ENCODE assay signal across 11 cellular contexts in the genomic region with DNA sequence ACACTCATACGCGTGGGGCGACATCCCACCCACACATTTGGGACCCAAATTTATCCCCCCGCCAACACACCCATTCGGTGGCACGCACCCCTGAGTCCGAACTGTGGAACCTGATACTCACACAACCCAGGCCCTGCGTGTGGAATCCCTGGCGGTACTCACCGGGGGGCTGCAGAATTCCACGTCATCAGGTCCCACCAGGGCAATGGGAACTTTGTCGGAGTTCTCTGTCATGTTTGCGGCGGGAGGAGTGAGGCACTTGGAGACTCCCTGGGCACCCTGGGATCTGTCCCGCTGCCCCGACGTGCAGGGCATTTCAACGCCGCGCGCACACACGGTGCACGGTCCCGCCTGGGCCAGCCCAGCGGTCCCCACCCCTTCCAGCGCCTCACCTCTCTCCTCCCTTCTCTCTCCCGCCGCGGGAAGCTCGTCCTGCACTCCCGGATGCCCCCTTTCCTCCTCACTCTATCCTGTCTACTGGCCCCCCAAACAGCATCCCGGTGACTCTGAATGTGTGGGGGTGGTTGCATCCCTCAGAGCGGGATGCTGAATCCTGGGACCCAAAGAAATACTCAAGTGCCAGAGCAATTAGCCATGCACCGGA. TPM values are rescaled to one million over a fixed set of nuclear protein-coding genes. Genes with fewer than 3 reads are reported as not detected.
DNase-seq lines count a peak whose midpoint lies in the region; ATAC-seq and TF ChIP-seq lines count a peak whose summit lies in the region.
"Had no signal": no experiment of that assay in that cellular context is flagged by ENCODE, and none has a peak within 500 bp of the region (broad histone marks: within the 10 kb centered on the region; RNA-seq: fewer than 3 reads in every experiment).

A gene (minus strand): TSS at position 353 of the 604 bp plus-strand sequence. CDS start 119 bp downstream, at position 234.

- peak within 1 kb of the TSS in 5 of 11 experiments; percentile 10 to 54 (median 27); a peak in 3 of 22 replicates for H3K9ac ChIP-seq in BLaER1 treated with 17β-estradiol and CSF1 and Interleukin-3, amounts not matched to agents 10 nM and 100 nM

- H3K36me3 Mint-ChIP-seq in T-cell (no peaks in the 10 kb centered on the region), progenitor cell of endocrine pancreas (ENCODE audit: insufficient read depth) (no peaks in the 10 kb centered on the region)
- H3K36me3 Mint-ChIP-seq: activated naive CD4-positive, alpha-beta T cell treated with anti-CD3 and anti-CD28 coated beads, Interleukin-2, amount 10 ng/mL, durations not matched to agents 7 days and 5 days had no signal

- H3K9me3 ChIP-seq in BLaER1 treated with 17β-estradiol and CSF1 and Interleukin-3, amounts not matched to agents 10 nM and 100 nM (replicated peaks in 1 of 11), result peaks cover 14 to 21% (median 17%) of the 10 kb centered on the region in 11 experiments
- H3K9me3 ChIP-seq: SJSA1 had no signal

- TF ChIP-seq CTCF in fibroblast of villous mesenchyme (IDR thresholded peaks at IDR 0.05; ENCODE audit: insufficient read depth, low read depth, low read length), result no peak
- no peak for TF ChIP-seq CTCF in progenitor cell of endocrine pancreas (IDR thresholded peaks at IDR 0.05; ENCODE audit: unreplicated experiment)
- no peak for TF ChIP-seq CTCF in GM13977 (IDR thresholded peaks at IDR 0.05; ENCODE audit: extremely low read depth, insufficient read depth, missing control alignments)

- no peak for DNase-seq in T-cell
- DNase-seq in fibroblast of villous mesenchyme (ENCODE audit: low read depth), result no peak
- no peak for DNase-seq in progenitor cell of endocrine pancreas (ENCODE audit: low spot score, unreplicated experiment)
- no peak for DNase-seq in GM13977 (ENCODE audit: low spot score)
- DNase-seq: NCI-H2029 treated with DMSO at 0.1 percent for 48 hours had no signal

- H4K20me1 ChIP-seq in BLaER1 treated with 17β-estradiol and CSF1 and Interleukin-3, amounts not matched to agents 10 nM and 100 nM, result no peaks in the 10 kb centered on the region

- CTCF ChIA-PET in T-cell (lab: Charles Lee), result no interaction called here

- peaks cover 0 to 8% (median 2%) of the 10 kb centered on the region in 10 experiments; a peak in 6 of 20 replicates for H3K4me1 ChIP-seq in BLaER1 treated with 17β-estradiol and CSF1 and Interleukin-3, amounts not matched to agents 10 nM and 100 nM
- H3K4me1 ChIP-seq: SJSA1 had no signal

- H3K4me1 Mint-ChIP-seq in T-cell (peaks cover 2 to 8% (median 8%) of the 10 kb centered on the region in 3 donors), progenitor cell of endocrine pancreas (ENCODE audit: low read depth) (peaks cover 6% of the 10 kb centered on the region)

- H3K4me3 ChIP-seq in BLaER1 treated with 17β-estradiol and CSF1 and Interleukin-3, amounts not matched to agents 10 nM and 100 nM, result peak within 1 kb of the TSS; percentile 42 to 65 (median 48)
- peak within 1 kb of the TSS; percentile 42 for H3K4me3 ChIP-seq in fibroblast of villous mesenchyme (ENCODE audit: low read depth, low read length)
- H3K4me3 ChIP-seq: SJSA1 had no signal

- ATAC-seq in T-cell (replicated peaks in 1 of 4) (no peak), HG03039 (IDR thresholded peaks at IDR 0.05; ENCODE audit: unreplicated experiment) (no peak), HG03565 (IDR thresholded peaks at IDR 0.05; ENCODE audit: unreplicated experiment) (no peak), HG02571 (IDR thresholded peaks at IDR 0.05; ENCODE audit: unreplicated experiment) (no peak)

- H3K27me3 Mint-ChIP-seq in T-cell, result peaks cover 44 to 47% of the 10 kb centered on the region in 2 donors
- peaks cover 48% of the 10 kb centered on the region for H3K27me3 Mint-ChIP-seq in progenitor cell of endocrine pancreas

- H3K27ac Mint-ChIP-seq in T-cell (no peak within 1 kb of the TSS), progenitor cell of endocrine pancreas (peak within 1 kb of the TSS; percentile 85)
- H3K27ac Mint-ChIP-seq: activated naive CD4-positive, alpha-beta T cell treated with anti-CD3 and anti-CD28 coated beads, Interleukin-2, amount 10 ng/mL, durations not matched to agents 7 days and 5 days had no signal

- POLR2A ChIA-PET in T-cell (lab: Charles Lee), result no interaction called here

- H3K4me3 Mint-ChIP-seq in T-cell (peak within 1 kb of the TSS; percentile 37 to 62 (median 39)), progenitor cell of endocrine pancreas (ENCODE audit: low read depth) (peak within 1 kb of the TSS; percentile 72)
- H3K4me3 Mint-ChIP-seq: activated naive CD4-positive, alpha-beta T cell treated with anti-CD3 and anti-CD28 coated beads, Interleukin-2, amount 10 ng/mL, durations not matched to agents 7 days and 5 days had no signal

- in situ Hi-C loops in GM13977 (cut with MboI; ENCODE audit: low pct_unique_long_range_greater_than_20kb, low sequenced_read_pairs, unreplicated experiment), result no loop called here

- peaks cover 3 to 7% (median 5%) of the 10 kb centered on the region in 3 donors for H3K9me3 Mint-ChIP-seq in T-cell
- no peaks in the 10 kb centered on the region for H3K9me3 Mint-ChIP-seq in progenitor cell of endocrine pancreas (ENCODE audit: low read depth)
- H3K9me3 Mint-ChIP-seq: activated naive CD4-positive, alpha-beta T cell treated with anti-CD3 and anti-CD28 coated beads, Interleukin-2, amount 10 ng/mL, durations not matched to agents 7 days and 5 days had no signal

- H3K36me3 ChIP-seq in BLaER1 treated with 17β-estradiol and CSF1 and Interleukin-3, amounts not matched to agents 10 nM and 100 nM, result peaks cover 0 to 4% (median 0%) of the 10 kb centered on the region in 11 experiments; a peak in 2 of 22 replicates
- H3K36me3 ChIP-seq: SJSA1 had no signal

- peak within 1 kb of the TSS; percentile 39 to 80 (median 64) for H3K4me2 ChIP-seq in BLaER1 treated with 17β-estradiol and CSF1 and Interleukin-3, amounts not matched to agents 10 nM and 100 nM

- no peak within 1 kb of the TSS for H3K27ac ChIP-seq in BLaER1 treated with 17β-estradiol and CSF1 and Interleukin-3, amounts not matched to agents 10 nM and 100 nM
- H3K27ac ChIP-seq: SJSA1 had no signal

- H3K27me3 ChIP-seq in BLaER1 treated with 17β-estradiol and CSF1 and Interleukin-3, amounts not matched to agents 10 nM and 100 nM, result peaks cover 38 to 47% (median 42%) of the 10 kb centered on the region in 11 experiments
- H3K27me3 ChIP-seq: SJSA1 had no signal

RNA-seq across cellular contexts. Expression of the gene that starts here (rescaled TPM):
- not detected for total RNA-seq in T-cell
- total RNA-seq in fibroblast of villous mesenchyme, result not detected in 2 replicates
- 1.1 and 1.2 TPM in 2 replicates for total RNA-seq in progenitor cell of endocrine pancreas
- total RNA-seq: SJSA1 had no signal
